In the genomic region with DNA sequence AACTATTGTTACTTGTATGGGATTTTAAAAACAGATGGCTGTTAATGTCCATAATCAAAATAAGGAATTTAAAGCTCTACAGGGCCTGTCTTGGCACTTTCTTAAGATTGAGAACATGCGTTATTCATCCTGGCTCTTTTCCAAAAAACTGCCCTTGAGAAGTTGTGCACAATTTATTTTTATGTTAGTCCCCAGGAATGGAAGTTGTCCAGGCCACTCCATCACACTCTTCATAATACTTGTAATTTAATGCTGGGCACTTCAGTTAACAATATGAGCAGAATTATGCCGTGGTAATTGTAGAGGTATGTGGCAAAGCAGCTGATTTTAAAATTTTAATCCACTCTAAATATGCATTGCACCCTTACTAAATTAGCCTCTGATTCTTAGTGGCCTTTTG, we compare ENCODE assay signal across 14 cellular contexts. TPM values are rescaled to one million over a fixed set of nuclear protein-coding genes. Genes with fewer than 3 reads are reported as not detected.
DNase-seq lines count a peak whose midpoint lies in the region; ATAC-seq, FAIRE-seq and TF ChIP-seq lines count a peak whose summit lies in the region.
"Had no signal": no experiment of that assay in that cellular context is flagged by ENCODE, and none has a peak within 500 bp of the region (broad histone marks: within the 10 kb centered on the region; RNA-seq: fewer than 3 reads in every experiment).

No MANE protein-coding gene starts in this region.

- no peak for TF ChIP-seq CTCF in fibroblast of the aortic adventitia (IDR thresholded peaks at IDR 0.05; ENCODE audit: insufficient read depth, low read length)

- no peak for DNase-seq in left ventricle myocardium superior
- no peak for DNase-seq in cardiac septum (ENCODE audit: low spot score)
- peak; percentile 65 for DNase-seq in amniotic epithelial cell (ENCODE audit: low read depth)
- peak; percentile 81 for DNase-seq in fibroblast of the aortic adventitia (ENCODE audit: low read depth)
- no peak for DNase-seq in H54 (ENCODE audit: insufficient read length, low spot score)
- DNase-seq in activated T-cell treated with anti-CD3 and anti-CD28 coated beads, Interleukin-2, amount 50 U/mL, for 48 hours, result no peak
- no peak for DNase-seq in COR-L47 (lab: John Stamatoyannopoulos, UW)
- DNase-seq: activated CD4-positive, alpha-beta T cell treated with anti-CD3 and anti-CD28 coated beads for 4 hours; foreskin keratinocyte; SHP77 treated with DMSO at 0.1 percent for 48 hours; stimulated activated naive CD4-positive, alpha-beta T cell had no signal

- intact Hi-C loops in left ventricle myocardium superior (cut with micrococcal nuclease), result no loop called here
- intact Hi-C loops in cardiac septum (cut with DNase I), result no loop called here

- no peak for FAIRE-seq in H54 (lab: Jason Lieb, UNC)

- no peak overlapping the region for H3K4me3 ChIP-seq in fibroblast of the aortic adventitia (ENCODE audit: low read depth, low read length)
- H3K4me3 ChIP-seq: coronary artery, HAP-1 had no signal

- TF ChIP-seq POLR2A in H54 (IDR thresholded peaks at IDR 0.05; ENCODE audit: low read depth, low read length), result no peak

- peak; percentile 38 for ATAC-seq in left ventricle myocardium superior
- ATAC-seq in GM19395 (IDR thresholded peaks at IDR 0.05; ENCODE audit: unreplicated experiment), result no peak
- ATAC-seq: foreskin keratinocyte had no signal

RNA-seq across cellular contexts. Expression of a gene that starts 51.8 kb away (rescaled TPM):
- total RNA-seq in left ventricle myocardium superior, result 7.5 TPM
- total RNA-seq in cardiac septum, result 3.6 TPM
- total RNA-seq in fibroblast of the aortic adventitia (ENCODE audit: low replicate concordance), result 1.1 and 3.5 TPM in 2 replicates

Comparison
In these comparisons a context has a peak if more than half of its experiments do, and no peak if none do; other contexts are left out.
1. DNase-seq: peak in amniotic epithelial cell (single experiment) and fibroblast of the aortic adventitia (single experiment); none in left ventricle myocardium superior (single experiment), cardiac septum (single experiment), H54 (single experiment), activated T-cell treated with anti-CD3 and anti-CD28 coated beads, Interleukin-2, amount 50 U/mL, for 48 hours (0 of 2) and COR-L47 (single experiment).